28 cellular contexts compared by ENCODE assay signal in the genomic region with DNA sequence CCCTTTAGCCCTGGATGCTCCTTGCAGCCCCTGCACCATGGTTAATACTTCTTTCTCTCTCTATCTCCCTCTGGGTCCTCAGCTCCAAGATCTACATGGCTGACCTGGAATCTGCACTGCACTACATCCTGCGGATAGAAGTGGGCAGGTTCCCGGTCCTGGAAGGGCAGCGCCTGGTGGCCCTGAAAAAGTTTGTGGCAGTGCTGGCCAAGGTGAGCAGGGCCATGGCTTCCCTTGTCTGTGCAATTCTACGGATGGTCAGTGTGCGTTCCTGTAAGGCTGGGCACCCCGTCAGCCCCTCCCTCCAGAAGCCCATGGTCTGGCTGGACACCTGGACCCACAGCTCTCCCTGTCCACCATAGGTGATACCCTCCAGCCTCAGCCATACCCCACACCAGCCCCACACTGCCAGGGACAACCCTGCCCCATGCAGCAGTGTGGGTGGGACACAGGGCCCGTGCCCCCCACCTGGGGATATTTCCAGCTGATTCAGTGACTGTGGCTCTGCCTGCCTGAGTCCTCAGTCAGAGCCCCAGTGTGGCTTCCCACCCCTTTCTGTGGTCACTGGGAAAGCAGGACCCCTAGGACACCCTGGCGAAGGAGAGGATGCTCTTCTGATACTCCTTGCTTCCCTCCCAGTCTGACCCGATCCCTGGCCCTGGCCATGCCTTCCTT. TPM values are rescaled to one million over a fixed set of nuclear protein-coding genes. Genes with fewer than 3 reads are reported as not detected.
"Had no signal": no experiment of that assay in that cellular context is flagged by ENCODE, and none has a peak within 500 bp of the region (broad histone marks: within the 10 kb centered on the region; RNA-seq: fewer than 3 reads in every experiment).

No MANE protein-coding gene starts in this region.

- H3K4me1 ChIP-seq: breast epithelium, SJCRH30 had no signal

- H3K4me2 ChIP-seq: SK-N-SH had no signal

- DNase-seq: activated CD4-positive, alpha-beta T cell treated with anti-CD3 and anti-CD28 coated beads, Interleukin-2, amount 50 U/mL, for 1 hour; activated CD4-positive, CD25-positive, alpha-beta regulatory T cell; activated CD8-positive, alpha-beta T cell treated with anti-CD3 and anti-CD28 coated beads for 36 hours; activated gamma-delta T cell treated with Interleukin-2 at 50 U/mL for 16 hours; activated naive CD4-positive, alpha-beta T cell treated with anti-CD3 and anti-CD28 coated beads, Interleukin-2, amount 10 ng/mL, durations not matched to agents 7 days and 5 days; activated T-cell treated with anti-CD3 and anti-CD28 coated beads, Interleukin-2, amount 50 U/mL, for 72 hours; central memory CD4-positive, alpha-beta T cell; Kasumi-1; KBM-7; NCI-H1092; NCI-H1417; NCI-H1694; NCI-H2029; NCI-H510A treated with DMSO at 0.1 percent for 48 hours; NCI-H69; NK-92 treated with Interleukin-12 subunit alpha and Interleukin-12 subunit beta, amount 100 ng/mL, for 24 hours; OCI-M1; Right ventricle myocardium superior; RPMI8226; SJCRH30; SK-N-SH; T-helper 1 cell had no signal

- H3K27me3 Mint-ChIP-seq: activated CD8-positive, alpha-beta T cell treated with anti-CD3 and anti-CD28 coated beads for 36 hours; activated naive CD4-positive, alpha-beta T cell treated with anti-CD3 and anti-CD28 coated beads, Interleukin-2, amount 10 ng/mL, durations not matched to agents 7 days and 5 days had no signal

- H3K27ac Mint-ChIP-seq: activated CD8-positive, alpha-beta T cell treated with anti-CD3 and anti-CD28 coated beads for 36 hours; activated naive CD4-positive, alpha-beta T cell treated with anti-CD3 and anti-CD28 coated beads, Interleukin-2, amount 10 ng/mL, durations not matched to agents 7 days and 5 days; activated T-cell treated with anti-CD3 and anti-CD28 coated beads, Interleukin-2, amount 50 U/mL, for 72 hours; activated T-helper 2 cell treated with anti-CD3 and anti-CD28 coated beads, Interferon-gamma antibody, Interleukin-2, Interleukin-4, amounts not matched to agents 10 μg/mL and 5 μg/mL and 100 μg/mL, durations not matched to agents 14 hours and 24 hours and 36 hours had no signal

- H3K4me3 ChIP-seq: breast epithelium, SJCRH30 had no signal

- H3K9me3 Mint-ChIP-seq: activated CD8-positive, alpha-beta T cell treated with anti-CD3 and anti-CD28 coated beads for 36 hours; activated naive CD4-positive, alpha-beta T cell treated with anti-CD3 and anti-CD28 coated beads, Interleukin-2, amount 10 ng/mL, durations not matched to agents 7 days and 5 days; activated T-cell treated with anti-CD3 and anti-CD28 coated beads, Interleukin-2, amount 50 U/mL, for 72 hours; activated T-helper 2 cell treated with anti-CD3 and anti-CD28 coated beads, Interferon-gamma antibody, Interleukin-2, Interleukin-4, amounts not matched to agents 10 μg/mL and 5 μg/mL and 100 μg/mL, durations not matched to agents 14 hours and 24 hours and 36 hours had no signal

- ATAC-seq: activated CD8-positive, alpha-beta T cell treated with anti-CD3 and anti-CD28 coated beads for 36 hours; activated T-cell treated with anti-CD3 and anti-CD28 coated beads, Interleukin-2, amount 50 U/mL, for 72 hours; Panc1 had no signal

- H3K4me3 Mint-ChIP-seq: activated CD8-positive, alpha-beta T cell treated with anti-CD3 and anti-CD28 coated beads for 36 hours; activated naive CD4-positive, alpha-beta T cell treated with anti-CD3 and anti-CD28 coated beads, Interleukin-2, amount 10 ng/mL, durations not matched to agents 7 days and 5 days; activated T-cell treated with anti-CD3 and anti-CD28 coated beads, Interleukin-2, amount 50 U/mL, for 72 hours had no signal

- H3K36me3 Mint-ChIP-seq: activated naive CD4-positive, alpha-beta T cell treated with anti-CD3 and anti-CD28 coated beads, Interleukin-2, amount 10 ng/mL, durations not matched to agents 7 days and 5 days had no signal

- H3K9ac ChIP-seq: SK-N-SH had no signal

- H3K27ac ChIP-seq: breast epithelium, SJCRH30, VCaP had no signal

- H3K4me1 Mint-ChIP-seq: activated naive CD4-positive, alpha-beta T cell treated with anti-CD3 and anti-CD28 coated beads, Interleukin-2, amount 10 ng/mL, durations not matched to agents 7 days and 5 days had no signal

- H3K9me3 ChIP-seq: breast epithelium, SJCRH30, SK-N-SH had no signal

- H3K27me3 ChIP-seq: breast epithelium, SJCRH30 had no signal

- H3K36me3 ChIP-seq: breast epithelium, SJCRH30 had no signal

RNA-seq across cellular contexts. Expression of a gene that starts 44.0 kb away (rescaled TPM):
- total RNA-seq: activated CD8-positive, alpha-beta T cell treated with anti-CD3 and anti-CD28 coated beads for 36 hours; activated T-cell treated with anti-CD3 and anti-CD28 coated beads, Interleukin-2, amount 50 U/mL, for 72 hours; activated T-helper 2 cell treated with anti-CD3 and anti-CD28 coated beads, Interferon-gamma antibody, Interleukin-2, Interleukin-4, amounts not matched to agents 10 μg/mL and 5 μg/mL and 100 μg/mL, durations not matched to agents 14 hours and 24 hours and 36 hours; aorta; breast epithelium; Right ventricle myocardium superior; T-helper 2 cell treated with Interferon-gamma antibody and Interleukin-4, amounts not matched to agents 100 ng/mL and 5 ng/mL, for 36 hours had no signal
